In genomic region chr3:115630850-115631249, GRCh38 we compare ENCODE assay signal across 10 cellular contexts. TPM values are rescaled to one million over a fixed set of nuclear protein-coding genes. Genes with fewer than 3 reads are reported as not detected.
"Had no signal": no experiment of that assay in that cellular context is flagged by ENCODE, and none has a peak within 500 bp of the region (broad histone marks: within the 10 kb centered on the region; RNA-seq: fewer than 3 reads in every experiment).

No MANE protein-coding gene starts in this region.

- H3K27ac Mint-ChIP-seq: HFFc6, IgD-negative memory B cell had no signal

- H3K9ac ChIP-seq: GM23248, KMS-11 had no signal

- H3K4me2 ChIP-seq: KMS-11 had no signal

- H3K4me3 Mint-ChIP-seq: HFFc6, IgD-negative memory B cell had no signal

- H3K4me3 ChIP-seq: GM23248, HAP-1 had no signal

- H3K36me3 Mint-ChIP-seq: IgD-negative memory B cell had no signal

- H3K9me3 Mint-ChIP-seq: HFFc6, IgD-negative memory B cell had no signal

- H3K9me3 ChIP-seq: HAP-1 had no signal

- H3K27ac ChIP-seq: GM23248, HL-60, KMS-11 had no signal

- H2AFZ ChIP-seq: GM23248 had no signal

- H3K36me3 ChIP-seq: HAP-1 had no signal

- H3K4me1 ChIP-seq: HAP-1 had no signal

- DNase-seq: GM23248, GOT3, H7, HFFc6, KBM-7 had no signal

- ATAC-seq: HCT116 had no signal

RNA-seq across cellular contexts. Expression of gene GAP43, which starts 7.5 kb away (rescaled TPM):
- polyA plus RNA-seq: IgD-negative memory B cell had no signal
